19 cellular contexts compared by ENCODE assay signal in the genomic region with DNA sequence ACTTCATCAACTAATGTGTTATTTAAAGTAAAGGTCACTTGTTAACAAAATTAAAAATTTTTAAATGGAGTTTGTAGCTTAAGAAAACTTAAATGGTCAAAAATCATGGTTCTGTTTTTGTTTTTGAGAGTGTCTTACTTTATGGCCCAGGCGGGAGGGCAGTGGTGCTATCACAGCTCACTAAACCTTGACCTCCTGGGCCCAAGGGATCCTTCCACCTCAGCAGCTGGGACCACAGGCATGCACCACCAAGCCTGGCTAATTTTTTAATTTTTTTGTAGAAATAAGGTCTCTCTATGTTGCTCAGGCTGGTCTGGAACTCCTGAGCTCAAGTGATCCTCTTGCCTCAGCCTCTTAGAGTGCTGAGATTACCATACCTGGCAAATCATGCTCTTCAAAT.
DNase-seq lines count a peak whose midpoint lies in the region; ATAC-seq, FAIRE-seq and TF ChIP-seq lines count a peak whose summit lies in the region.
"Had no signal": no experiment of that assay in that cellular context is flagged by ENCODE, and none has a peak within 500 bp of the region (broad histone marks: within the 10 kb centered on the region; RNA-seq: fewer than 3 reads in every experiment).

No MANE protein-coding gene starts in this region.

- FAIRE-seq in astrocyte (lab: Jason Lieb, UNC), result no peak
- FAIRE-seq: A204.1 had no signal

- no peak overlapping the region for H2AFZ ChIP-seq in astrocyte (ENCODE audit: low read depth, low read length)

- POLR2A ChIA-PET in activated CD4-positive, alpha-beta memory T cell treated with anti-CD3 and anti-CD28 coated beads, Interleukin-2, amount 10 ng/mL, durations not matched to agents 7 days and 5 days (lab: Charles Lee), result no interaction called here

- no peaks in the 10 kb centered on the region for H3K27me3 Mint-ChIP-seq in astrocyte (ENCODE audit: low read depth, unreplicated experiment)
- H3K27me3 Mint-ChIP-seq in activated CD4-positive, alpha-beta memory T cell treated with anti-CD3 and anti-CD28 coated beads, Interleukin-2, amount 10 ng/mL, durations not matched to agents 7 days and 5 days, result no peaks in the 10 kb centered on the region

- H3K36me3 ChIP-seq in BLaER1 (peaks cover 4% of the 10 kb centered on the region; the same call in 1 of the 2 replicates), astrocyte (ENCODE audit: insufficient read depth, low read length) (no peaks in the 10 kb centered on the region), sigmoid colon (no peaks in the 10 kb centered on the region)
- H3K36me3 ChIP-seq: MG63 had no signal

- H3K9me3 ChIP-seq in BLaER1 (no peaks in the 10 kb centered on the region), astrocyte (ENCODE audit: insufficient read depth, low read depth, low read length) (no peaks in the 10 kb centered on the region), right cardiac atrium (ENCODE audit: control insufficient read depth, low read length) (no peaks in the 10 kb centered on the region), sigmoid colon (no peaks in the 10 kb centered on the region)
- H3K9me3 ChIP-seq: Caco-2, MG63 had no signal

- peaks cover 8% of the 10 kb centered on the region for H3K79me2 ChIP-seq in astrocyte (ENCODE audit: insufficient read depth, low read length)

- peaks cover 5% of the 10 kb centered on the region for H3K36me3 Mint-ChIP-seq in astrocyte (ENCODE audit: low read depth, unreplicated experiment)
- no peaks in the 10 kb centered on the region for H3K36me3 Mint-ChIP-seq in activated CD4-positive, alpha-beta memory T cell treated with anti-CD3 and anti-CD28 coated beads, Interleukin-2, amount 10 ng/mL, durations not matched to agents 7 days and 5 days (ENCODE audit: low read depth)

- H3K4me1 ChIP-seq in BLaER1, result peaks cover 11% of the 10 kb centered on the region
- peaks cover 17% of the 10 kb centered on the region for H3K4me1 ChIP-seq in astrocyte (ENCODE audit: insufficient read depth, low read length)
- H3K4me1 ChIP-seq in right cardiac atrium (ENCODE audit: control insufficient read depth, insufficient read depth, low read length), result peaks cover 2% of the 10 kb centered on the region
- H3K4me1 ChIP-seq in sigmoid colon, result peaks cover 0 to 29% (median 27%) of the 10 kb centered on the region in 4 donors
- H3K4me1 ChIP-seq: Caco-2 had no signal

- H4K20me1 ChIP-seq in BLaER1 (no peaks in the 10 kb centered on the region; the same call in 1 of the 2 replicates), astrocyte (ENCODE audit: insufficient read depth, low read length) (no peaks in the 10 kb centered on the region)

- DNase-seq in astrocyte (ENCODE audit: low read depth) (no peak), right cardiac atrium (no peak), sigmoid colon (no peak)
- DNase-seq in activated CD4-positive, alpha-beta memory T cell treated with anti-CD3 and anti-CD28 coated beads, Interleukin-2, amount 10 ng/mL, durations not matched to agents 7 days and 5 days, result no peak
- DNase-seq: Caco-2, DMS53, HCEC 1CT, KG1, MG63, NCI-H1092 treated with DMSO at 0.1 percent for 48 hours, NCI-H1694, PC-3 had no signal

- no peaks in the 10 kb centered on the region for H3K9me3 Mint-ChIP-seq in astrocyte (ENCODE audit: unreplicated experiment)
- H3K9me3 Mint-ChIP-seq in activated CD4-positive, alpha-beta memory T cell treated with anti-CD3 and anti-CD28 coated beads, Interleukin-2, amount 10 ng/mL, durations not matched to agents 7 days and 5 days, result no peaks in the 10 kb centered on the region

- TF ChIP-seq POLR2A in sigmoid colon (IDR thresholded peaks at IDR 0.05), result no peak

- 84% methylated on average over 1 of the region's 1 CpG for WGBS in right cardiac atrium
- WGBS in sigmoid colon, 2 donors, result 31 to 72% methylated on average over 1 of the region's 1 CpG

- H3K4me3 ChIP-seq in BLaER1 (no peak overlapping the region), astrocyte (ENCODE audit: insufficient read depth, low read depth, low read length) (no peak overlapping the region), right cardiac atrium (ENCODE audit: low read length) (peak overlapping the region; percentile 17), sigmoid colon (no peak overlapping the region)
- H3K4me3 ChIP-seq: MG63 had no signal

- CTCF ChIA-PET in activated CD4-positive, alpha-beta memory T cell treated with anti-CD3 and anti-CD28 coated beads, Interleukin-2, amount 10 ng/mL, durations not matched to agents 7 days and 5 days (lab: Charles Lee), result interaction anchor here (1.5 kb wide), 1 partner anchor 10 kb away, joined by 3 read pairs; no protein-coding TSS in a partner anchor

- H3K27ac ChIP-seq in BLaER1 (no peak overlapping the region), astrocyte (ENCODE audit: low read depth, low read length) (no peak overlapping the region), right cardiac atrium (ENCODE audit: low read length) (no peak overlapping the region), sigmoid colon (peak overlapping the region in 3 of 4 donors; percentile 77 to 82 (median 78))
- H3K27ac ChIP-seq: HL-60 had no signal

- intact Hi-C loops in right cardiac atrium (cut with DNase I) (no loop called here), sigmoid colon (cut with DNase I) (loop anchor here (5.0 kb wide), 1 partner anchor 32 kb away; no protein-coding TSS in a partner anchor)

- peak overlapping the region; percentile 48 for H3K4me2 ChIP-seq in BLaER1
- H3K4me2 ChIP-seq in astrocyte (ENCODE audit: low read length), result no peak overlapping the region

- ATAC-seq in right cardiac atrium, result no peak
- ATAC-seq in HG03139 (IDR thresholded peaks at IDR 0.05; ENCODE audit: unreplicated experiment), result no peak
- ATAC-seq in HG03175 (IDR thresholded peaks at IDR 0.05; ENCODE audit: unreplicated experiment), result no peak
- ATAC-seq in GM21825 (IDR thresholded peaks at IDR 0.05; ENCODE audit: unreplicated experiment), result no peak
- ATAC-seq: PC-3 had no signal

- no peak for TF ChIP-seq CTCF in astrocyte (IDR thresholded peaks at IDR 0.05; ENCODE audit: insufficient read depth, low read depth, low read length)
- no peak for TF ChIP-seq CTCF in sigmoid colon (IDR thresholded peaks at IDR 0.05)

- no peaks in the 10 kb centered on the region for H3K27me3 ChIP-seq in BLaER1
- no peaks in the 10 kb centered on the region for H3K27me3 ChIP-seq in astrocyte (ENCODE audit: insufficient read depth, low read length)
- no peaks in the 10 kb centered on the region for H3K27me3 ChIP-seq in right cardiac atrium (ENCODE audit: control insufficient read depth, insufficient read depth)
- no peaks in the 10 kb centered on the region for H3K27me3 ChIP-seq in sigmoid colon
- H3K27me3 ChIP-seq: MG63 had no signal

- H3K9ac ChIP-seq in BLaER1, result no peak overlapping the region
- no peak overlapping the region for H3K9ac ChIP-seq in astrocyte (ENCODE audit: low read length)

- H3K4me1 Mint-ChIP-seq in astrocyte (ENCODE audit: low read depth, unreplicated experiment), result peaks cover 26% of the 10 kb centered on the region
- H3K4me1 Mint-ChIP-seq in activated CD4-positive, alpha-beta memory T cell treated with anti-CD3 and anti-CD28 coated beads, Interleukin-2, amount 10 ng/mL, durations not matched to agents 7 days and 5 days, result no peaks in the 10 kb centered on the region
- H3K4me1 Mint-ChIP-seq: CD14-positive monocyte had no signal

- H3K27ac Mint-ChIP-seq in astrocyte (ENCODE audit: unreplicated experiment), result peak overlapping the region; percentile 26
- no peak overlapping the region for H3K27ac Mint-ChIP-seq in activated CD4-positive, alpha-beta memory T cell treated with anti-CD3 and anti-CD28 coated beads, Interleukin-2, amount 10 ng/mL, durations not matched to agents 7 days and 5 days
- H3K27ac Mint-ChIP-seq: CD14-positive monocyte had no signal

- no peak overlapping the region for H3K4me3 Mint-ChIP-seq in astrocyte (ENCODE audit: unreplicated experiment)
- H3K4me3 Mint-ChIP-seq in activated CD4-positive, alpha-beta memory T cell treated with anti-CD3 and anti-CD28 coated beads, Interleukin-2, amount 10 ng/mL, durations not matched to agents 7 days and 5 days, result no peak overlapping the region
- H3K4me3 Mint-ChIP-seq: CD14-positive monocyte had no signal

- TF ChIP-seq EP300 in sigmoid colon (IDR thresholded peaks at IDR 0.05), result no peak

Comparison
In these comparisons a context has a peak if more than half of its experiments do, and no peak if none do; other contexts are left out.
1. H3K27ac ChIP-seq: peak in sigmoid colon (3 of 4); none in BLaER1 (single experiment), astrocyte (single experiment) and right cardiac atrium (single experiment).